ENCODE assay signal across 17 cellular contexts in genomic region chr2:110743600-110743999, GRCh38. TPM values are rescaled to one million over a fixed set of nuclear protein-coding genes. Genes with fewer than 3 reads are reported as not detected.
DNase-seq lines count a peak whose midpoint lies in the region; ATAC-seq and TF ChIP-seq lines count a peak whose summit lies in the region.
"Had no signal": no experiment of that assay in that cellular context is flagged by ENCODE, and none has a peak within 500 bp of the region (broad histone marks: within the 10 kb centered on the region; RNA-seq: fewer than 3 reads in every experiment).

No MANE protein-coding gene starts in this region.

- no peak for TF ChIP-seq POLR2A in esophagus muscularis mucosa (IDR thresholded peaks at IDR 0.05; ENCODE audit: low read depth)

- no peak overlapping the region; the same call in 1 of the 2 replicates for H3K27ac Mint-ChIP-seq in WTC11
- no peak overlapping the region for H3K27ac Mint-ChIP-seq in activated CD4-positive, alpha-beta memory T cell treated with anti-CD3 and anti-CD28 coated beads for 36 hours
- H3K27ac Mint-ChIP-seq: CD4-positive, CD25-positive, alpha-beta regulatory T cell; CD8-positive, alpha-beta memory T cell; GM23338 had no signal

- H3K36me3 Mint-ChIP-seq in WTC11: peaks cover 7% of the 10 kb centered on the region
- peaks cover 6% of the 10 kb centered on the region for H3K36me3 Mint-ChIP-seq in activated CD4-positive, alpha-beta memory T cell treated with anti-CD3 and anti-CD28 coated beads for 36 hours

- H3K9me3 Mint-ChIP-seq in WTC11: peaks cover 7% of the 10 kb centered on the region
- H3K9me3 Mint-ChIP-seq in activated CD4-positive, alpha-beta memory T cell treated with anti-CD3 and anti-CD28 coated beads for 36 hours: peaks cover 3% of the 10 kb centered on the region
- H3K9me3 Mint-ChIP-seq: GM23338 had no signal

- no peak overlapping the region for H2AFZ ChIP-seq in KMS-11 (ENCODE audit: low read depth)
- H2AFZ ChIP-seq: GM23338 had no signal

- no peak for DNase-seq in WTC11 (ENCODE audit: low spot score)
- peak; percentile 62 for DNase-seq in esophagus muscularis mucosa (ENCODE audit: extremely low spot score)
- DNase-seq in SW480 (ENCODE audit: low spot score): no peak
- no peak for DNase-seq in activated CD4-positive, alpha-beta memory T cell treated with anti-CD3 and anti-CD28 coated beads for 36 hours
- DNase-seq in NCI-H2227 (lab: John Stamatoyannopoulos, UW; ENCODE audit: unreplicated experiment): no peak
- DNase-seq: ACHN; BE2C; C1 segment of cervical spinal cord; CD4-positive, CD25-positive, alpha-beta regulatory T cell; CD8-positive, alpha-beta memory T cell; COR-L47; DMS 273 treated with DMSO at 0.1 percent for 48 hours; DMS53; H7 had no signal

- TF ChIP-seq CTCF in KMS-11 (conservative IDR thresholded peaks at IDR 0.05; ENCODE audit: low read depth, low read length) (no peak), WTC11 (IDR thresholded peaks at IDR 0.05) (no peak), esophagus muscularis mucosa (IDR thresholded peaks at IDR 0.05) (no peak)

- H3K27me3 ChIP-seq in KMS-11 (ENCODE audit: insufficient read depth, low read depth) (no peaks in the 10 kb centered on the region), esophagus muscularis mucosa (peaks cover 0 to 46% (median 1%) of the 10 kb centered on the region in 4 donors)

- H3K27ac ChIP-seq in KMS-11: peak overlapping the region; percentile 94
- H3K27ac ChIP-seq in esophagus muscularis mucosa (replicated peaks in 1 of 4): no peak overlapping the region

- POLR2A ChIA-PET in WTC11 (lab: Charles Lee): no interaction called here
- POLR2A ChIA-PET in activated CD4-positive, alpha-beta memory T cell treated with anti-CD3 and anti-CD28 coated beads for 36 hours (lab: Charles Lee): no interaction called here

- WGBS in esophagus muscularis mucosa: 94% methylated on average over 5 of the region's 5 CpGs

- ATAC-seq in WTC11 (0 out of 2 replicates have a peak, but pooled peaks have one; percentile 9), GM21447 (IDR thresholded peaks at IDR 0.05; ENCODE audit: unreplicated experiment) (no peak)
- ATAC-seq: GM23338 had no signal

- H3K27me3 Mint-ChIP-seq in WTC11 (ENCODE audit: low read depth): no peaks in the 10 kb centered on the region
- peaks cover 80% of the 10 kb centered on the region for H3K27me3 Mint-ChIP-seq in activated CD4-positive, alpha-beta memory T cell treated with anti-CD3 and anti-CD28 coated beads for 36 hours

- peaks cover 96% of the 10 kb centered on the region for H3K4me1 ChIP-seq in KMS-11 (ENCODE audit: low read depth, poor library complexity, severe bottlenecking)
- no peaks in the 10 kb centered on the region for H3K4me1 ChIP-seq in esophagus muscularis mucosa
- H3K4me1 ChIP-seq: BE2C had no signal

- no peaks in the 10 kb centered on the region for H3K36me3 ChIP-seq in KMS-11 (ENCODE audit: insufficient read depth)
- H3K36me3 ChIP-seq in esophagus muscularis mucosa: no peaks in the 10 kb centered on the region
- H3K36me3 ChIP-seq: BE2C had no signal

- H3K9me3 ChIP-seq in esophagus muscularis mucosa: peaks cover 0 to 7% (median 2%) of the 10 kb centered on the region in 4 donors
- H3K9me3 ChIP-seq: BE2C had no signal

- H3K4me2 ChIP-seq in KMS-11: peak overlapping the region; percentile 55
- H3K4me2 ChIP-seq: GM23338 had no signal

- no peak overlapping the region; the same call in 1 of the 2 replicates for H3K9ac ChIP-seq in KMS-11

- H3K4me1 Mint-ChIP-seq in WTC11: peaks cover 75% of the 10 kb centered on the region
- peaks cover 13% of the 10 kb centered on the region for H3K4me1 Mint-ChIP-seq in activated CD4-positive, alpha-beta memory T cell treated with anti-CD3 and anti-CD28 coated beads for 36 hours (ENCODE audit: low read depth)

- CTCF ChIA-PET in WTC11 (lab: Charles Lee): no interaction called here
- CTCF ChIA-PET in activated CD4-positive, alpha-beta memory T cell treated with anti-CD3 and anti-CD28 coated beads for 36 hours (lab: Charles Lee): no interaction called here

- H3K79me2 ChIP-seq in KMS-11 (ENCODE audit: insufficient read depth, low read depth): peaks cover 85% of the 10 kb centered on the region

- H3K4me3 ChIP-seq in KMS-11 (IDR thresholded peaks at IDR 0.05; ENCODE audit: insufficient read depth, low read depth, low read length) (no peak overlapping the region), esophagus muscularis mucosa (no peak overlapping the region)
- H3K4me3 ChIP-seq: GM23338 had no signal

- intact Hi-C loops in esophagus muscularis mucosa (cut with DNase I): no loop called here
- intact Hi-C loops in activated CD4-positive, alpha-beta memory T cell treated with anti-CD3 and anti-CD28 coated beads for 36 hours (cut with micrococcal nuclease): no loop called here

- no peak for TF ChIP-seq EP300 in esophagus muscularis mucosa (IDR thresholded peaks at IDR 0.05)

- H3K4me3 Mint-ChIP-seq in WTC11: no peak overlapping the region
- H3K4me3 Mint-ChIP-seq in activated CD4-positive, alpha-beta memory T cell treated with anti-CD3 and anti-CD28 coated beads for 36 hours: no peak overlapping the region
- H3K4me3 Mint-ChIP-seq: CD4-positive, CD25-positive, alpha-beta regulatory T cell; CD8-positive, alpha-beta memory T cell; GM23338 had no signal

- H4K20me1 ChIP-seq in KMS-11 (ENCODE audit: insufficient read depth): no peaks in the 10 kb centered on the region

TF ChIP-seq in WTC11, 78 proteins besides CTCF, POLR2A, EP300 and RAD21:
- TF ChIP-seq EMX1 (CRISPR knock-in tag; IDR thresholded peaks at IDR 0.05) (no peak), ARID4B (CRISPR knock-in tag; IDR thresholded peaks at IDR 0.05; ENCODE audit: borderline replicate concordance) (no peak), GTF2I (CRISPR knock-in tag; conservative IDR thresholded peaks at IDR 0.05) (no peak), IRF1 (CRISPR knock-in tag; IDR thresholded peaks at IDR 0.05) (no peak), IRF2 (CRISPR knock-in tag; IDR thresholded peaks at IDR 0.05; ENCODE audit: borderline replicate concordance, low read depth) (no peak)

RNA-seq across cellular contexts. Expression of gene ACOXL, which starts 11.2 kb away (rescaled TPM):
- total RNA-seq in WTC11 (2021) (14.6 to 15.8 TPM (median 14.9 TPM) in 3 replicates), esophagus muscularis mucosa (not detected)
- total RNA-seq in activated CD4-positive, alpha-beta memory T cell treated with anti-CD3 and anti-CD28 coated beads for 36 hours: under 1 TPM; 0.26 to 0.41 TPM
- total RNA-seq: CD4-positive, CD25-positive, alpha-beta regulatory T cell had no signal

Comparison
In these comparisons a context has a peak if more than half of its experiments do, and no peak if none do; other contexts are left out.
1. RNA of gene ACOXL, which starts 11.2 kb away (total RNA-seq): 14.6 to 15.8 TPM in WTC11; 0.26 to 0.41 TPM in activated CD4-positive, alpha-beta memory T cell treated with anti-CD3 and anti-CD28 coated beads for 36 hours and not detected in esophagus muscularis mucosa; every median in the first group is over 10 times any median in the second.